In the genomic region with DNA sequence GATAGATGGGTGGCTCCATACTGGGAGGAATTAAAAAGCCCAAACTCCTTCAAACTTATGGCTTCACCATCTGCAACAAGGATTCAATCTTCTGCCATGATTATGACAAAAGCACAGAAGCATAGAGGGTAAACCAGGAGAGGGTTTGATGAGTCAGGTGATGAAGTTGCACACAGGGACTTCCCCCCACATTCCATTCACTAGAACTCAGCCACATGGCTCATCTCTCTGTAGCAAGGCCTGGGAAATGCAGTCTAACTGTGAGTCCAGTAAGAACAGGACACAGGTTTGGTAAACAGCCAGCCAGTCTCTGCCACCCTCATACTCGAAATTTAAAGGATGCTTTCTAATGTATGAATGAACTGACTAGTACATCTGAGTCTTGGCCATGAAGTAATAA, we compare ENCODE assay signal across 8 cellular contexts.
DNase-seq lines count a peak whose midpoint lies in the region; ATAC-seq, FAIRE-seq and TF ChIP-seq lines count a peak whose summit lies in the region.

No MANE protein-coding gene starts in this region.

- no peak for TF ChIP-seq CTCF in endothelial cell of umbilical vein (IDR thresholded peaks at IDR 0.05; ENCODE audit: extremely low read depth in 1 of 2, insufficient read depth in 1 of 2, low read depth in 1 of 2, low read length in 2 of 2)

- no TSS peak for BruUV-seq in endothelial cell of umbilical vein (replicated peaks; lab: Mats Ljungman, UMichigan)

- no peak overlapping the region for H3K4me3 ChIP-seq in endothelial cell of umbilical vein (replicated peaks in 1 of 3; ENCODE audit: insufficient read depth in 1 of 3, low read depth in 1 of 3, low read length in 3 of 3)

- H3K4me1 Mint-ChIP-seq in activated CD4-positive, alpha-beta T cell treated with anti-CD3 and anti-CD28 coated beads for 36 hours = peaks cover 94% of the 10 kb centered on the region

- no peaks in the 10 kb centered on the region for H4K20me1 ChIP-seq in endothelial cell of umbilical vein (replicated peaks; ENCODE audit: control insufficient read depth, extremely low read depth, insufficient read depth, low read length)

- no peaks in the 10 kb centered on the region for H3K9me1 ChIP-seq in endothelial cell of umbilical vein (replicated peaks; ENCODE audit: control insufficient read depth, extremely low read depth, insufficient read depth, low read length)

- dilution Hi-C loops in endothelial cell of umbilical vein (cut with MboI; ENCODE audit: extremely low pct_ligation_motif_present, low sequenced_read_pairs) = no loop called here

- H3K9me3 Mint-ChIP-seq in activated CD4-positive, alpha-beta T cell treated with anti-CD3 and anti-CD28 coated beads for 36 hours (ENCODE audit: low read depth) = peaks cover 5% of the 10 kb centered on the region

- ATAC-seq in activated CD4-positive, alpha-beta T cell treated with anti-CD3 and anti-CD28 coated beads for 36 hours = peak; percentile 92
- ATAC-seq in HG02763 (IDR thresholded peaks at IDR 0.05; ENCODE audit: unreplicated experiment) = no peak

- H3K9ac ChIP-seq in endothelial cell of umbilical vein (replicated peaks; ENCODE audit: extremely low read depth, insufficient read depth, low read length) = no peak overlapping the region

- no peaks in the 10 kb centered on the region for H3K27me3 Mint-ChIP-seq in activated CD4-positive, alpha-beta T cell treated with anti-CD3 and anti-CD28 coated beads for 36 hours

- H3K27ac Mint-ChIP-seq in activated CD4-positive, alpha-beta T cell treated with anti-CD3 and anti-CD28 coated beads for 36 hours = peak overlapping the region; percentile 91

- no peaks in the 10 kb centered on the region for H3K9me3 ChIP-seq in endothelial cell of umbilical vein (replicated peaks; ENCODE audit: control insufficient read depth, insufficient read depth, low read length)

- no peak overlapping the region for H3K27ac ChIP-seq in endothelial cell of umbilical vein (ENCODE audit: insufficient read depth, low read depth, low read length)

- H3K4me3 Mint-ChIP-seq in activated CD4-positive, alpha-beta T cell treated with anti-CD3 and anti-CD28 coated beads for 36 hours = no peak overlapping the region

- H3K36me3 ChIP-seq in endothelial cell of umbilical vein (ENCODE audit: control insufficient read depth in 2 of 2, extremely low read depth in 1 of 2, insufficient read depth in 2 of 2, low read length in 2 of 2) = no peaks in the 10 kb centered on the region

- peak; percentile 73 for DNase-seq in activated CD4-positive, alpha-beta T cell treated with anti-CD3 and anti-CD28 coated beads for 36 hours
- no peak for DNase-seq in activated CD4-positive, alpha-beta T cell treated with anti-CD3 and anti-CD28 coated beads, Interleukin-2, amount 50 U/mL, for 1 hour
- DNase-seq in RPMI8226 (peak; percentile 52), endothelial cell of umbilical vein (ENCODE audit: low read depth, low spot score) (peak; percentile 67), smooth muscle cell of the brain vasculature (ENCODE audit: low read depth, low spot score) (peak; percentile 66), NCI-H774 (lab: John Stamatoyannopoulos, UW) (no peak), D341Med (ENCODE audit: low spot score) (no peak)

- CTCF ChIA-PET in activated CD4-positive, alpha-beta T cell treated with anti-CD3 and anti-CD28 coated beads for 36 hours (lab: Charles Lee) = interaction anchor here (0.7 to 1.5 kb wide), 4 partner anchors 41 to 114 kb away, joined by 3 to 4 read pairs (median 4); no protein-coding TSS in a partner anchor
- CTCF ChIA-PET in endothelial cell of umbilical vein (lab: Charles Lee) = no interaction called here

- no peak for TF ChIP-seq POLR2A in endothelial cell of umbilical vein (IDR thresholded peaks at IDR 0.05; ENCODE audit: low read depth, low read length)

- peaks cover 29% of the 10 kb centered on the region for H3K36me3 Mint-ChIP-seq in activated CD4-positive, alpha-beta T cell treated with anti-CD3 and anti-CD28 coated beads for 36 hours (ENCODE audit: low read depth)

- H3K79me2 ChIP-seq in endothelial cell of umbilical vein (ENCODE audit: control insufficient read depth, insufficient read depth, low read length) = no peaks in the 10 kb centered on the region

- no peak overlapping the region for H2AFZ ChIP-seq in endothelial cell of umbilical vein (ENCODE audit: low read depth, low read length)

- peaks cover 5% of the 10 kb centered on the region for H3K4me1 ChIP-seq in endothelial cell of umbilical vein (ENCODE audit: control insufficient read depth, extremely low read depth, insufficient read depth, low read length)

- no peaks in the 10 kb centered on the region for H3K27me3 ChIP-seq in endothelial cell of umbilical vein (ENCODE audit: control insufficient read depth in 2 of 2, insufficient read depth in 2 of 2, low read length in 2 of 2)

- H3K4me2 ChIP-seq in endothelial cell of umbilical vein (ENCODE audit: insufficient read depth, low read length) = no peak overlapping the region

- intact Hi-C loops in activated CD4-positive, alpha-beta T cell treated with anti-CD3 and anti-CD28 coated beads for 36 hours (cut with DNase I, micrococcal nuclease) = loop anchor here (1.0 to 5.0 kb wide), 4 partner anchors 9 to 40 kb away; no protein-coding TSS in a partner anchor
- intact Hi-C loops in endothelial cell of umbilical vein (cut with micrococcal nuclease) = no loop called here

- POLR2A ChIA-PET in activated CD4-positive, alpha-beta T cell treated with anti-CD3 and anti-CD28 coated beads for 36 hours (lab: Charles Lee) = interaction anchor here (1.0 kb wide), 2 partner anchors 10 to 41 kb away, joined by 3 to 5 read pairs; no protein-coding TSS in a partner anchor
- POLR2A ChIA-PET in endothelial cell of umbilical vein (lab: Charles Lee) = no interaction called here

- peak; percentile 94 for FAIRE-seq in endothelial cell of umbilical vein (lab: Jason Lieb, UNC)

TF ChIP-seq in endothelial cell of umbilical vein, 7 proteins besides CTCF, POLR2A, EP300 and RAD21:
- TF ChIP-seq JUN (IDR thresholded peaks at IDR 0.05; ENCODE audit: borderline replicate concordance, insufficient read depth, insufficient read length, low read depth) (peak; percentile 33), FOS (IDR thresholded peaks at IDR 0.05; ENCODE audit: borderline replicate concordance, insufficient read depth, low read length) (peak; percentile 72), EZH2 (IDR thresholded peaks at IDR 0.05; ENCODE audit: borderline replicate concordance, low read depth, low read length, severe bottlenecking) (no peak), POLR2AphosphoS5 (IDR thresholded peaks at IDR 0.05; ENCODE audit: insufficient read depth, low read depth, low read length) (no peak), MYC (IDR thresholded peaks at IDR 0.05; ENCODE audit: low read depth, low read length) (peak; percentile 65), GATA2 (IDR thresholded peaks at IDR 0.05; ENCODE audit: insufficient read depth, insufficient read length, low read depth, low read length) (no peak)

Comparison
In these comparisons a context has a peak if more than half of its experiments do, and no peak if none do; other contexts are left out.
1. DNase-seq: peak in activated CD4-positive, alpha-beta T cell treated with anti-CD3 and anti-CD28 coated beads for 36 hours (single experiment), RPMI8226 (single experiment), endothelial cell of umbilical vein (single experiment) and smooth muscle cell of the brain vasculature (single experiment); none in activated CD4-positive, alpha-beta T cell treated with anti-CD3 and anti-CD28 coated beads, Interleukin-2, amount 50 U/mL, for 1 hour (single experiment), NCI-H774 (single experiment) and D341Med (single experiment).